In genomic region chr10:3128379-3129130, GRCh38 we compare ENCODE assay signal across 2 cellular contexts.
TF ChIP-seq lines count a peak whose summit lies in the region.

No MANE protein-coding gene starts in this region.

TF ChIP-seq in HCT116, 20 proteins besides CTCF, POLR2A, EP300 and RAD21:
- TF ChIP-seq EGR1 (IDR thresholded peaks at IDR 0.05; ENCODE audit: low read depth) (no peak), POLR2AphosphoS5 (IDR thresholded peaks at IDR 0.05; ENCODE audit: low read depth, low read length) (peak; percentile 13; the same call in 1 of the 2 replicates)

TF ChIP-seq in K562, 482 proteins besides CTCF, POLR2A, EP300 and RAD21:
- TF ChIP-seq TCF7L2 (IDR thresholded peaks at IDR 0.05; ENCODE audit: low read depth, low read length) (no peak), GMEB1 (CRISPR knock-in tag; IDR thresholded peaks at IDR 0.05) (no peak), POLR2G (IDR thresholded peaks at IDR 0.05; ENCODE audit: low read depth, low read length) (peak; percentile 59)
